ENCODE assay signal across 1 cellular context in genomic region chr17:17739388-17740066, GRCh38.
TF ChIP-seq lines count a peak whose summit lies in the region.

No MANE protein-coding gene starts in this region.

TF ChIP-seq in K562, 482 proteins besides CTCF, POLR2A, EP300 and RAD21 (continued from another document):
- 0 out of 2 replicates have a peak, but pooled peaks have one; percentile 25 for TF ChIP-seq ZNF592 (IDR thresholded peaks at IDR 0.05)
- no peak for TF ChIP-seq U2AF2 (optimal IDR thresholded peaks at IDR 0.05; ENCODE audit: low read depth, low read length)
- TF ChIP-seq TCF7L2 (IDR thresholded peaks at IDR 0.05; ENCODE audit: low read depth, low read length): no peak
- no peak for TF ChIP-seq ZNF699 (CRISPR knock-in tag; IDR thresholded peaks at IDR 0.05; ENCODE audit: insufficient replicate concordance)
- no peak for TF ChIP-seq CGGBP1 (CRISPR knock-in tag; IDR thresholded peaks at IDR 0.05)
- no peak for TF ChIP-seq CREB3L1 (IDR thresholded peaks at IDR 0.05; ENCODE audit: borderline replicate concordance, low read depth)
- no peak for TF ChIP-seq RHOXF2B (CRISPR knock-in tag; conservative IDR thresholded peaks at IDR 0.05)
- no peak for TF ChIP-seq ZNF584 (CRISPR knock-in tag; IDR thresholded peaks at IDR 0.05; ENCODE audit: low read depth)
- peak; percentile 79 for TF ChIP-seq ATF3 (IDR thresholded peaks at IDR 0.05)
- TF ChIP-seq ATF3 (CRISPR knock-in tag; conservative IDR thresholded peaks at IDR 0.05): no peak
- TF ChIP-seq EP400 (IDR thresholded peaks at IDR 0.05): no peak
- TF ChIP-seq RBM17 (IDR thresholded peaks at IDR 0.05; ENCODE audit: borderline replicate concordance, low read depth, low read length): no peak
- no peak for TF ChIP-seq SRF (CRISPR knock-in tag; IDR thresholded peaks at IDR 0.05)
- TF ChIP-seq CSDE1 (IDR thresholded peaks at IDR 0.05): no peak
- no peak for TF ChIP-seq ZNF212 (CRISPR knock-in tag; IDR thresholded peaks at IDR 0.05)
- TF ChIP-seq ZNF41 (CRISPR knock-in tag; conservative IDR thresholded peaks at IDR 0.05): no peak
- TF ChIP-seq FOSL1 (tag; conservative IDR thresholded peaks at IDR 0.05): peak; percentile 81
- TF ChIP-seq NFIC (IDR thresholded peaks at IDR 0.05): no peak
- no peak for TF ChIP-seq ZNF561 (CRISPR knock-in tag; conservative IDR thresholded peaks at IDR 0.05)
- TF ChIP-seq ZNF785 (CRISPR knock-in tag; IDR thresholded peaks at IDR 0.05): no peak
- no peak for TF ChIP-seq NCOA4 (IDR thresholded peaks at IDR 0.05; ENCODE audit: partially characterized antibody)
- no peak for TF ChIP-seq ATF6 (CRISPR knock-in tag; IDR thresholded peaks at IDR 0.05)
- TF ChIP-seq NFIX (CRISPR knock-in tag; IDR thresholded peaks at IDR 0.05; ENCODE audit: low read depth): no peak
- TF ChIP-seq DEAF1 (CRISPR knock-in tag; IDR thresholded peaks at IDR 0.05): no peak
- no peak for TF ChIP-seq EWSR1 (IDR thresholded peaks at IDR 0.05; ENCODE audit: borderline replicate concordance, low read depth, partially characterized antibody)
- TF ChIP-seq ZNF583 (CRISPR knock-in tag; IDR thresholded peaks at IDR 0.05): no peak
- TF ChIP-seq USF1 (CRISPR knock-in tag; IDR thresholded peaks at IDR 0.05): 0 out of 2 replicates have a peak, but pooled peaks have one; percentile 28
- TF ChIP-seq HES1 (IDR thresholded peaks at IDR 0.05; ENCODE audit: low read depth): no peak
- no peak for TF ChIP-seq ZNF354B (CRISPR knock-in tag; IDR thresholded peaks at IDR 0.05)
- peak; percentile 41; the same call in 1 of the 2 replicates for TF ChIP-seq JUN (IDR thresholded peaks at IDR 0.05; ENCODE audit: borderline replicate concordance, low read depth, low read length)
- TF ChIP-seq JUN (CRISPR knock-in tag; IDR thresholded peaks at IDR 0.05; ENCODE audit: borderline replicate concordance): no peak
